1 cellular context compared by ENCODE assay signal in the genomic region with DNA sequence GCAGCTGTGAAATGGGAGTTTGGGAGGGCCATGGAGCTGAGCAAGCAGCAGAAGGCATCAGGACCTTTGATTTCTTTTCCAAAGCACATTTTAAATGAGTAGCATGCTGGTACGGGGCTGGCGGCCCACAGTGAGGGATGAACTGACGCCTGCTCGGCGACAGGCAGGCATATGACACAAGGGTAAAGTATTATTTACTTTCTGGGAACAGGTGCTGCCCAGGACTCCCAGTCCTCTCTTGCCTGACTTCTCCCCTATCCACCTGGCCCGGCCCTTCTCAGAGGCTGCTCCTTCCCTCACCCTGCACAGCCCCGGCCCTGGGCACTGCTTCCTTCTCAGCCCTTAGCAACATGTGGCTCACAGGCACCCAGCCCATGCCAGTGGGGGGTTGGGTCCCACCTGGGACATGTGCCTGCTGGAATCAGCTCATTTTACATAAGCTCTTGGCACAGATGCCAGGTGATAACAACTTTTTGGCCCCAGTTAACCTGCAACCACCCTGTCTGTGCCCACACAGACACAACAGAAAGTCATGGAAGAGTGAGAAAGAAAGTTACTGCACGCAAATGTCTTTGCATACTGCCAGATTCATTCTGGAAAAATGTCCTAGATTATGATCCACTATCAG.
A peak's percentile ranks its signal among the peaks of the same experiment; 100 is the strongest.
TF ChIP-seq lines count a peak whose summit lies in the region.

No MANE protein-coding gene starts in this region.

TF ChIP-seq in liver, 16 proteins besides CTCF, POLR2A, EP300 and RAD21 (continued from another document):
- TF ChIP-seq, protein P1, sequence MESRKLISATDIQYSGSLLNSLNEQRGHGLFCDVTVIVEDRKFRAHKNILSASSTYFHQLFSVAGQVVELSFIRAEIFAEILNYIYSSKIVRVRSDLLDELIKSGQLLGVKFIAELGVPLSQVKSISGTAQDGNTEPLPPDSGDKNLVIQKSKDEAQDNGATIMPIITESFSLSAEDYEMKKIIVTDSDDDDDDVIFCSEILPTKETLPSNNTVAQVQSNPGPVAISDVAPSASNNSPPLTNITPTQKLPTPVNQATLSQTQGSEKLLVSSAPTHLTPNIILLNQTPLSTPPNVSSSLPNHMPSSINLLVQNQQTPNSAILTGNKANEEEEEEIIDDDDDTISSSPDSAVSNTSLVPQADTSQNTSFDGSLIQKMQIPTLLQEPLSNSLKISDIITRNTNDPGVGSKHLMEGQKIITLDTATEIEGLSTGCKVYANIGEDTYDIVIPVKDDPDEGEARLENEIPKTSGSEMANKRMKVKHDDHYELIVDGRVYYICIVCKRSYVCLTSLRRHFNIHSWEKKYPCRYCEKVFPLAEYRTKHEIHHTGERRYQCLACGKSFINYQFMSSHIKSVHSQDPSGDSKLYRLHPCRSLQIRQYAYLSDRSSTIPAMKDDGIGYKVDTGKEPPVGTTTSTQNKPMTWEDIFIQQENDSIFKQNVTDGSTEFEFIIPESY (IDR thresholded peaks at IDR 0.05) = no peak
- peak; percentile 70 to 90 for TF ChIP-seq JUND (IDR thresholded peaks at IDR 0.05)
- peak; percentile 48 for TF ChIP-seq FOXA1 (IDR thresholded peaks at IDR 0.05)
- TF ChIP-seq, protein P2, sequence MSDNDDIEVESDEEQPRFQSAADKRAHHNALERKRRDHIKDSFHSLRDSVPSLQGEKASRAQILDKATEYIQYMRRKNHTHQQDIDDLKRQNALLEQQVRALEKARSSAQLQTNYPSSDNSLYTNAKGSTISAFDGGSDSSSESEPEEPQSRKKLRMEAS (IDR thresholded peaks at IDR 0.05) = peak; percentile 75
- peak; percentile 71 for TF ChIP-seq YY1 (IDR thresholded peaks at IDR 0.05)
- peak; percentile 91 to 98 for TF ChIP-seq RXRA (IDR thresholded peaks at IDR 0.05)
- TF ChIP-seq NR2F2 (IDR thresholded peaks at IDR 0.05) = peak; percentile 61
- TF ChIP-seq GABPA (IDR thresholded peaks at IDR 0.05 in 1 of 2, conservative IDR thresholded peaks at IDR 0.05 in 1 of 2) = no peak
TF ChIP-seq in liver: peak in this region for 14.
